1 cellular context compared by ENCODE assay signal in genomic region chr6:154738561-154738961, GRCh38.
A peak's percentile ranks its signal among the peaks of the same experiment; 100 is the strongest.
TF ChIP-seq lines count a peak whose summit lies in the region.

No MANE protein-coding gene starts in this region.

TF ChIP-seq in HepG2, 621 proteins besides CTCF, POLR2A, EP300 and RAD21:
- TF ChIP-seq RBM22 (optimal IDR thresholded peaks at IDR 0.05; ENCODE audit: low read length): peak; percentile 62
- no peak for TF ChIP-seq RAD51 (IDR thresholded peaks at IDR 0.05; ENCODE audit: borderline replicate concordance)
- TF ChIP-seq NAIF1 (CRISPR knock-in tag; IDR thresholded peaks at IDR 0.05; ENCODE audit: borderline replicate concordance): no peak
- TF ChIP-seq ASH2L (IDR thresholded peaks at IDR 0.05; ENCODE audit: insufficient read length, low read depth, low read length): peak; percentile 29
